Comparison of ENCODE assay signal across 1 cellular context in the genomic region with DNA sequence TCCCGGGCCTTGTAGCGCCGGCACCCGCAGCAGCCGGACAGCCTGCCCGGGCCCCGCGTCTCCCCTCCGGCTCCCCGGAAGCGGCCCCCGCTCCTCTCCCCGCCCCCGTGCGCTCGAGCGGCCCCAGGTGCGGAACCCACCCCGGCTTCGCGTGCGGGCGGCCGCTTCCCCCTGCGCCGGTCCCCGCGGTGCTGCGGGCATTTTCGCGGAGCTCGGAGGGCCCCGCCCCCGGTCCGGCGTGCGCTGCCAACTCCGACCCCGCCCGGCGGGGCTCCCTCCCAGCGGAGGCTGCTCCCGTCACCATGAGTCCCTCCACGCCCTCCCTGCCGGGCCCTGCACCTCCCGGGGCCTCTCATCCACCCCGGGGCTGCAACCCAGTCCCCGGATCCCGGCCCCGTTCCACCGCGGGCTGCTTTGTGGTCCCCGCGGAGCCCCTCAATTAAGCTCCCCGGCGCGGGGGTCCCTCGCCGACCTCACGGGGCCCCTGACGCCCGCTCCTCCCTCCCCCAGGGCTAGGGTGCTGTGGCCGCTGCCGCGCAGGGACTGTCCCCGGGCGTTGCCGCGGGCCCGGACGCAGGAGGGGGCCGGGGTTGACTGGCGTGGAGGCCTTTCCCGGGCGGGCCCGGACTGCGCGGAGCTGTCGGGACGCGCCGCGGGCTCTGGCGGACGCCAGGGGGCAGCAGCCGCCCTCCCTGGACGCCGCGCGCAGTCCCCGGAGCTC.
TF ChIP-seq lines count a peak whose summit lies in the region.

No MANE protein-coding gene starts in this region.

TF ChIP-seq in HepG2, 621 proteins besides CTCF, POLR2A, EP300 and RAD21 (continued from another document):
- peak; percentile 67; the same call in 1 of the 2 replicates for TF ChIP-seq ZNF431 (CRISPR knock-in tag; IDR thresholded peaks at IDR 0.05; ENCODE audit: borderline replicate concordance, low read depth)
- peak; percentile 96 for TF ChIP-seq ZNF263 (CRISPR knock-in tag; IDR thresholded peaks at IDR 0.05)
- TF ChIP-seq ZNF629 (CRISPR knock-in tag; conservative IDR thresholded peaks at IDR 0.05), result no peak
- TF ChIP-seq XRCC5 (optimal IDR thresholded peaks at IDR 0.05; ENCODE audit: low read length), result peak; percentile 68
- peak; percentile 34; the same call in 1 of the 2 replicates for TF ChIP-seq PHF20 (CRISPR knock-in tag; IDR thresholded peaks at IDR 0.05)
- TF ChIP-seq NFIB (CRISPR knock-in tag; IDR thresholded peaks at IDR 0.05; ENCODE audit: borderline replicate concordance), result no peak
- peak; percentile 19; the same call in 1 of the 3 replicates for TF ChIP-seq MXI1 (IDR thresholded peaks at IDR 0.05; ENCODE audit: borderline replicate concordance, low read depth, low read length)
- TF ChIP-seq NFYC (CRISPR knock-in tag; IDR thresholded peaks at IDR 0.05), result no peak
- no peak for TF ChIP-seq FIP1L1 (IDR thresholded peaks at IDR 0.05; ENCODE audit: borderline replicate concordance, insufficient read depth, low read depth, low read length)
- TF ChIP-seq HDAC1 (CRISPR knock-in tag; IDR thresholded peaks at IDR 0.05), result 0 out of 2 replicates have a peak, but pooled peaks have one; percentile 34
- TF ChIP-seq SOX5 (CRISPR knock-in tag; IDR thresholded peaks at IDR 0.05; ENCODE audit: borderline replicate concordance), result no peak
- TF ChIP-seq, protein P1, sequence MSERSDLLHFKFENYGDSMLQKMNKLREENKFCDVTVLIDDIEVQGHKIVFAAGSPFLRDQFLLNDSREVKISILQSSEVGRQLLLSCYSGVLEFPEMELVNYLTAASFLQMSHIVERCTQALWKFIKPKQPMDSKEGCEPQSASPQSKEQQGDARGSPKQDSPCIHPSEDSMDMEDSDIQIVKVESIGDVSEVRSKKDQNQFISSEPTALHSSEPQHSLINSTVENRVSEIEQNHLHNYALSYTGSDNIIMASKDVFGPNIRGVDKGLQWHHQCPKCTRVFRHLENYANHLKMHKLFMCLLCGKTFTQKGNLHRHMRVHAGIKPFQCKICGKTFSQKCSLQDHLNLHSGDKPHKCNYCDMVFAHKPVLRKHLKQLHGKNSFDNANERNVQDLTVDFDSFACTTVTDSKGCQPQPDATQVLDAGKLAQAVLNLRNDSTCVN (CRISPR knock-in tag; IDR thresholded peaks at IDR 0.05; ENCODE audit: borderline replicate concordance), result no peak
- TF ChIP-seq, protein P2, sequence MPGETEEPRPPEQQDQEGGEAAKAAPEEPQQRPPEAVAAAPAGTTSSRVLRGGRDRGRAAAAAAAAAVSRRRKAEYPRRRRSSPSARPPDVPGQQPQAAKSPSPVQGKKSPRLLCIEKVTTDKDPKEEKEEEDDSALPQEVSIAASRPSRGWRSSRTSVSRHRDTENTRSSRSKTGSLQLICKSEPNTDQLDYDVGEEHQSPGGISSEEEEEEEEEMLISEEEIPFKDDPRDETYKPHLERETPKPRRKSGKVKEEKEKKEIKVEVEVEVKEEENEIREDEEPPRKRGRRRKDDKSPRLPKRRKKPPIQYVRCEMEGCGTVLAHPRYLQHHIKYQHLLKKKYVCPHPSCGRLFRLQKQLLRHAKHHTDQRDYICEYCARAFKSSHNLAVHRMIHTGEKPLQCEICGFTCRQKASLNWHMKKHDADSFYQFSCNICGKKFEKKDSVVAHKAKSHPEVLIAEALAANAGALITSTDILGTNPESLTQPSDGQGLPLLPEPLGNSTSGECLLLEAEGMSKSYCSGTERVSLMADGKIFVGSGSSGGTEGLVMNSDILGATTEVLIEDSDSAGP (CRISPR knock-in tag; IDR thresholded peaks at IDR 0.05; ENCODE audit: borderline replicate concordance), result no peak
- no peak for TF ChIP-seq DR1 (CRISPR knock-in tag; IDR thresholded peaks at IDR 0.05)
- TF ChIP-seq HMGXB4 (CRISPR knock-in tag; IDR thresholded peaks at IDR 0.05; ENCODE audit: borderline replicate concordance in 1 of 2, low read depth in 1 of 2), result peak; percentile 67 to 89; a peak in 3 of 4 replicates
- TF ChIP-seq CENPT (CRISPR knock-in tag; IDR thresholded peaks at IDR 0.05; ENCODE audit: low read depth), result peak; percentile 38; the same call in 1 of the 2 replicates
- TF ChIP-seq ZNF747 (CRISPR knock-in tag; IDR thresholded peaks at IDR 0.05; ENCODE audit: borderline replicate concordance), result peak; percentile 65; the same call in 1 of the 2 replicates
TF ChIP-seq in HepG2: peak in this region for 98.
